In the genomic region with DNA sequence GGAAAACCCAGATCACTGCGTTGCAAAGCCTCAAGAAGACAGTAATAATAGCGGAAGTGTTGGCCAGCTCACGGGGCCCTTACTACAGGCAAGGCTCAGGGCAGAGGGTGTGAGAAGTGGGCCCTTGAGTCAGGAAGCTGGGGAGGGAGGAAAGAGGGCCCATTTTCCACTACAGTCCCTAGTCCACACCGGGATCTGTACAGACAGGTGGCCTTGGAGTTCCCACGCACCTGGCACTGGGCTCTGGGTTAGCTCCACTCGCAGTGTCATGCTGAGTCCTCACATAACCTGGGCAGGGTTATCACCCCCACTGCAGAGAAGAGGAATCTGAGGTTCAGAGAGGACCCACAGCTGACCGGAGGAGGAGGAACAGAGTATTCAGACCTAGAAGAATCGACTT, we compare ENCODE assay signal across 2 cellular contexts.
TF ChIP-seq lines count a peak whose summit lies in the region.

No MANE protein-coding gene starts in this region.

TF ChIP-seq in SK-N-SH, 30 proteins besides CTCF, POLR2A, EP300 and RAD21 (continued from another document):
- TF ChIP-seq, protein P1, sequence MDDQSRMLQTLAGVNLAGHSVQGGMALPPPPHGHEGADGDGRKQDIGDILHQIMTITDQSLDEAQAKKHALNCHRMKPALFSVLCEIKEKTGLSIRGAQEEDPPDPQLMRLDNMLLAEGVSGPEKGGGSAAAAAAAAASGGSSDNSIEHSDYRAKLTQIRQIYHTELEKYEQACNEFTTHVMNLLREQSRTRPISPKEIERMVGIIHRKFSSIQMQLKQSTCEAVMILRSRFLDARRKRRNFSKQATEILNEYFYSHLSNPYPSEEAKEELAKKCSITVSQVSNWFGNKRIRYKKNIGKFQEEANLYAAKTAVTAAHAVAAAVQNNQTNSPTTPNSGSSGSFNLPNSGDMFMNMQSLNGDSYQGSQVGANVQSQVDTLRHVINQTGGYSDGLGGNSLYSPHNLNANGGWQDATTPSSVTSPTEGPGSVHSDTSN (IDR thresholded peaks at IDR 0.05) = no peak
- TF ChIP-seq NFIC (IDR thresholded peaks at IDR 0.05; ENCODE audit: borderline replicate concordance) (no peak), RCOR1 (IDR thresholded peaks at IDR 0.05; ENCODE audit: low read length) (no peak), SIN3A (IDR thresholded peaks at IDR 0.05; ENCODE audit: borderline replicate concordance, low read depth, low read length) (no peak), TEAD4 (IDR thresholded peaks at IDR 0.05; ENCODE audit: borderline replicate concordance, insufficient read depth) (no peak)
- TF ChIP-seq, protein P2, sequence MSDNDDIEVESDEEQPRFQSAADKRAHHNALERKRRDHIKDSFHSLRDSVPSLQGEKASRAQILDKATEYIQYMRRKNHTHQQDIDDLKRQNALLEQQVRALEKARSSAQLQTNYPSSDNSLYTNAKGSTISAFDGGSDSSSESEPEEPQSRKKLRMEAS (IDR thresholded peaks at IDR 0.05; ENCODE audit: low read depth) = no peak

TF ChIP-seq in SK-N-SH treated with all-trans-retinoic acid at 6 μM for 48 hours, 23 proteins besides CTCF, POLR2A, EP300 and RAD21 (continued from another document):
- no peak for TF ChIP-seq ZC3H10 (CRISPR knock-in tag; IDR thresholded peaks at IDR 0.05)
- TF ChIP-seq, protein P3, sequence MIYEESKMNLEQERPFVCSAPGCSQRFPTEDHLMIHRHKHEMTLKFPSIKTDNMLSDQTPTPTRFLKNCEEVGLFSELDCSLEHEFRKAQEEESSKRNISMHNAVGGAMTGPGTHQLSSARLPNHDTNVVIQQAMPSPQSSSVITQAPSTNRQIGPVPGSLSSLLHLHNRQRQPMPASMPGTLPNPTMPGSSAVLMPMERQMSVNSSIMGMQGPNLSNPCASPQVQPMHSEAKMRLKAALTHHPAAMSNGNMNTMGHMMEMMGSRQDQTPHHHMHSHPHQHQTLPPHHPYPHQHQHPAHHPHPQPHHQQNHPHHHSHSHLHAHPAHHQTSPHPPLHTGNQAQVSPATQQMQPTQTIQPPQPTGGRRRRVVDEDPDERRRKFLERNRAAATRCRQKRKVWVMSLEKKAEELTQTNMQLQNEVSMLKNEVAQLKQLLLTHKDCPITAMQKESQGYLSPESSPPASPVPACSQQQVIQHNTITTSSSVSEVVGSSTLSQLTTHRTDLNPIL (CRISPR knock-in tag; IDR thresholded peaks at IDR 0.05; ENCODE audit: low read depth) = no peak
- no peak for TF ChIP-seq TSHZ2 (CRISPR knock-in tag; IDR thresholded peaks at IDR 0.05)
- TF ChIP-seq GLIS3 (CRISPR knock-in tag; IDR thresholded peaks at IDR 0.05) = no peak
- no peak for TF ChIP-seq BACH2 (CRISPR knock-in tag; IDR thresholded peaks at IDR 0.05; ENCODE audit: borderline replicate concordance)
- no peak for TF ChIP-seq POU6F1 (CRISPR knock-in tag; IDR thresholded peaks at IDR 0.05; ENCODE audit: borderline replicate concordance, low read depth)
- no peak for TF ChIP-seq PPARA (CRISPR knock-in tag; IDR thresholded peaks at IDR 0.05; ENCODE audit: borderline replicate concordance)
- no peak for TF ChIP-seq ESRRG (CRISPR knock-in tag; IDR thresholded peaks at IDR 0.05)
- TF ChIP-seq ZNF70 (CRISPR knock-in tag; IDR thresholded peaks at IDR 0.05) = no peak
- TF ChIP-seq ZFP30 (CRISPR knock-in tag; IDR thresholded peaks at IDR 0.05) = no peak
